ENCODE assay signal across 8 cellular contexts in the genomic region with DNA sequence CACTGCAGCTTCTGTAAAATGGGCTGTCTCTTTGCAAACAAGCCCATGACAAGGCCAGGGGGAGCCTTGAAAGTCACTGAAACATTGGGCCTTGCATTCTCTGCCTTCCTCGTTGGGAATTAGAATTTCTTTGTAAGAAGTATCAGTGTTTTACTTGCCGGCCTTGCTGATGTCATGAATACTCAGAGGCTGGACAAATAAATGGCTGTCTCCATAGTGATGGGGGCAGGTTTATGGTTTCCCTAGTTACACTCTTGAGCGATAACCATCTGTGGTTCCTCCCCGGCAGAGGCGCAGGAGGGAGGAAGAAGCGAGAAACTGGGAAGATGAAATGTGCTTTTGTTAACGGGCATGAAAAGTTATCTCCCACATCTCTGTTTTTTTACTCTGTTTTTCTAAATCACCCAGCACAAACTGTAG.
DNase-seq lines count a peak whose midpoint lies in the region; ATAC-seq and TF ChIP-seq lines count a peak whose summit lies in the region.

No MANE protein-coding gene starts in this region.

- H2AFZ ChIP-seq in DND-41 (ENCODE audit: low read depth, low read length), result peak overlapping the region; percentile 53

- H3K36me3 ChIP-seq in DND-41 (ENCODE audit: insufficient read depth, low read length) (no peaks in the 10 kb centered on the region), HEK293 (ENCODE audit: control insufficient read depth in 2 of 2, insufficient read depth in 1 of 2, low read length in 2 of 2) (no peaks in the 10 kb centered on the region), colonic mucosa (no peaks in the 10 kb centered on the region), prostate gland (no peaks in the 10 kb centered on the region)

- peak overlapping the region; percentile 36 for H3K9ac ChIP-seq in DND-41 (ENCODE audit: low read depth, low read length)
- H3K9ac ChIP-seq in colonic mucosa (ENCODE audit: low read depth in 2 of 2, low read length in 2 of 2), result no peak overlapping the region

- H3K79me2 ChIP-seq in DND-41 (ENCODE audit: insufficient read depth, low read length), result no peaks in the 10 kb centered on the region

- no peaks in the 10 kb centered on the region for H4K20me1 ChIP-seq in DND-41 (ENCODE audit: insufficient read depth, low read length)

- no peak for TF ChIP-seq CTCF in DND-41 (IDR thresholded peaks at IDR 0.05; ENCODE audit: borderline replicate concordance, extremely low read depth, low read length, poor library complexity, severe bottlenecking)
- no peak for TF ChIP-seq CTCF in HEK293 (tag by site-specific recombination; IDR thresholded peaks at IDR 0.05)
- no peak for TF ChIP-seq CTCF in colonic mucosa (IDR thresholded peaks at IDR 0.05)
- TF ChIP-seq CTCF in prostate gland (IDR thresholded peaks at IDR 0.05), result no peak

- no peak for TF ChIP-seq POLR2A in prostate gland (IDR thresholded peaks at IDR 0.05)

- 11% methylated on average over 7 of the region's 7 CpGs for WGBS in prostate gland

- H3K27me3 ChIP-seq in DND-41 (ENCODE audit: insufficient read depth, low read length, poor library complexity) (no peaks in the 10 kb centered on the region), colonic mucosa (no peaks in the 10 kb centered on the region), prostate gland (replicated peaks; ENCODE audit: insufficient read depth) (no peaks in the 10 kb centered on the region)

- ATAC-seq in DND-41 (ENCODE audit: insufficient read depth, low read depth) (peak; percentile 87), GM19452 (IDR thresholded peaks at IDR 0.05; ENCODE audit: unreplicated experiment) (no peak), GM21528 (IDR thresholded peaks at IDR 0.05; ENCODE audit: low FRiP score, unreplicated experiment) (no peak)

- intact Hi-C loops in colonic mucosa (cut with DNase I) (no loop called here), prostate gland (cut with DNase I) (no loop called here)

- H3K4me1 ChIP-seq in DND-41 (ENCODE audit: insufficient read depth, low read length) (peaks cover 70% of the 10 kb centered on the region), HEK293 (ENCODE audit: control insufficient read depth, insufficient read depth, low read length) (peaks cover 25% of the 10 kb centered on the region), colonic mucosa (no peaks in the 10 kb centered on the region), prostate gland (replicated peaks) (no peaks in the 10 kb centered on the region)

- H3K4me3 ChIP-seq in DND-41 (ENCODE audit: low read depth in 1 of 2, low read length in 2 of 2) (peak overlapping the region in 1 of 2 experiments; percentile 31; a peak in 2 of 4 replicates), HEK293 (ENCODE audit: low read depth, low read length) (no peak overlapping the region), colonic mucosa (no peak overlapping the region), prostate gland (no peak overlapping the region)

- H3K27ac ChIP-seq in DND-41 (ENCODE audit: low read length), result peak overlapping the region; percentile 84
- peak overlapping the region; percentile 6; the same call in 1 of the 2 replicates for H3K27ac ChIP-seq in HEK293 (ENCODE audit: extremely low read depth, low read depth, low read length)
- H3K27ac ChIP-seq in colonic mucosa, result no peak overlapping the region
- H3K27ac ChIP-seq in prostate gland, result no peak overlapping the region

- H3K9me3 ChIP-seq in DND-41 (ENCODE audit: insufficient read depth, low read length, severe bottlenecking), result no peaks in the 10 kb centered on the region
- no peaks in the 10 kb centered on the region for H3K9me3 ChIP-seq in HEK293 (ENCODE audit: control insufficient read depth, insufficient read depth, low read depth, low read length)
- no peaks in the 10 kb centered on the region for H3K9me3 ChIP-seq in colonic mucosa
- no peaks in the 10 kb centered on the region for H3K9me3 ChIP-seq in prostate gland

- DNase-seq in DND-41 (peak; percentile 83), SK-N-DZ (ENCODE audit: low spot score) (peak; percentile 90), islet precursor cell (peak; percentile 44), colonic mucosa (no peak), prostate gland (ENCODE audit: low spot score) (no peak)

- POLR2A ChIA-PET in HEK293 (lab: Yijun Ruan, JAX), result no interaction called here

- CTCF ChIA-PET in HEK293 (lab: Yijun Ruan, JAX), result interaction anchor here (1.1 kb wide), 1 partner anchor 23 kb away, joined by 4 read pairs; no protein-coding TSS in a partner anchor

- peak overlapping the region; percentile 57 for H3K4me2 ChIP-seq in DND-41 (ENCODE audit: insufficient read depth, low read length)

TF ChIP-seq in HEK293, 187 proteins besides CTCF, POLR2A, EP300 and RAD21 (continues in another document):
- TF ChIP-seq ZNF433 (tag by site-specific recombination; IDR thresholded peaks at IDR 0.05; ENCODE audit: low read depth) (no peak), MYNN (tag by site-specific recombination; IDR thresholded peaks at IDR 0.05; ENCODE audit: borderline replicate concordance) (peak; percentile 95), ZNF624 (tag by site-specific recombination; IDR thresholded peaks at IDR 0.05) (no peak), ZNF114 (tag by site-specific recombination; IDR thresholded peaks at IDR 0.05) (no peak), ZNF776 (tag by site-specific recombination; IDR thresholded peaks at IDR 0.05; ENCODE audit: borderline replicate concordance) (no peak), OVOL3 (tag by site-specific recombination; IDR thresholded peaks at IDR 0.05) (no peak), ZNF341 (tag by site-specific recombination; IDR thresholded peaks at IDR 0.05; ENCODE audit: low read depth) (no peak), ZFP3 (tag by site-specific recombination; IDR thresholded peaks at IDR 0.05; ENCODE audit: low read depth) (no peak)
- TF ChIP-seq, protein P1, sequence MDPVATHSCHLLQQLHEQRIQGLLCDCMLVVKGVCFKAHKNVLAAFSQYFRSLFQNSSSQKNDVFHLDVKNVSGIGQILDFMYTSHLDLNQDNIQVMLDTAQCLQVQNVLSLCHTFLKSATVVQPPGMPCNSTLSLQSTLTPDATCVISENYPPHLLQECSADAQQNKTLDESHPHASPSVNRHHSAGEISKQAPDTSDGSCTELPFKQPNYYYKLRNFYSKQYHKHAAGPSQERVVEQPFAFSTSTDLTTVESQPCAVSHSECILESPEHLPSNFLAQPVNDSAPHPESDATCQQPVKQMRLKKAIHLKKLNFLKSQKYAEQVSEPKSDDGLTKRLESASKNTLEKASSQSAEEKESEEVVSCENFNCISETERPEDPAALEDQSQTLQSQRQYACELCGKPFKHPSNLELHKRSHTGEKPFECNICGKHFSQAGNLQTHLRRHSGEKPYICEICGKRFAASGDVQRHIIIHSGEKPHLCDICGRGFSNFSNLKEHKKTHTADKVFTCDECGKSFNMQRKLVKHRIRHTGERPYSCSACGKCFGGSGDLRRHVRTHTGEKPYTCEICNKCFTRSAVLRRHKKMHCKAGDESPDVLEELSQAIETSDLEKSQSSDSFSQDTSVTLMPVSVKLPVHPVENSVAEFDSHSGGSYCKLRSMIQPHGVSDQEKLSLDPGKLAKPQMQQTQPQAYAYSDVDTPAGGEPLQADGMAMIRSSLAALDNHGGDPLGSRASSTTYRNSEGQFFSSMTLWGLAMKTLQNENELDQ (tag by site-specific recombination; IDR thresholded peaks at IDR 0.05; ENCODE audit: low read depth), result no peak
- TF ChIP-seq, protein P2, sequence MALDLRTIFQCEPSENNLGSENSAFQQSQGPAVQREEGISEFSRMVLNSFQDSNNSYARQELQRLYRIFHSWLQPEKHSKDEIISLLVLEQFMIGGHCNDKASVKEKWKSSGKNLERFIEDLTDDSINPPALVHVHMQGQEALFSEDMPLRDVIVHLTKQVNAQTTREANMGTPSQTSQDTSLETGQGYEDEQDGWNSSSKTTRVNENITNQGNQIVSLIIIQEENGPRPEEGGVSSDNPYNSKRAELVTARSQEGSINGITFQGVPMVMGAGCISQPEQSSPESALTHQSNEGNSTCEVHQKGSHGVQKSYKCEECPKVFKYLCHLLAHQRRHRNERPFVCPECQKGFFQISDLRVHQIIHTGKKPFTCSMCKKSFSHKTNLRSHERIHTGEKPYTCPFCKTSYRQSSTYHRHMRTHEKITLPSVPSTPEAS (tag by site-specific recombination; IDR thresholded peaks at IDR 0.05), result no peak
- TF ChIP-seq, protein P3, sequence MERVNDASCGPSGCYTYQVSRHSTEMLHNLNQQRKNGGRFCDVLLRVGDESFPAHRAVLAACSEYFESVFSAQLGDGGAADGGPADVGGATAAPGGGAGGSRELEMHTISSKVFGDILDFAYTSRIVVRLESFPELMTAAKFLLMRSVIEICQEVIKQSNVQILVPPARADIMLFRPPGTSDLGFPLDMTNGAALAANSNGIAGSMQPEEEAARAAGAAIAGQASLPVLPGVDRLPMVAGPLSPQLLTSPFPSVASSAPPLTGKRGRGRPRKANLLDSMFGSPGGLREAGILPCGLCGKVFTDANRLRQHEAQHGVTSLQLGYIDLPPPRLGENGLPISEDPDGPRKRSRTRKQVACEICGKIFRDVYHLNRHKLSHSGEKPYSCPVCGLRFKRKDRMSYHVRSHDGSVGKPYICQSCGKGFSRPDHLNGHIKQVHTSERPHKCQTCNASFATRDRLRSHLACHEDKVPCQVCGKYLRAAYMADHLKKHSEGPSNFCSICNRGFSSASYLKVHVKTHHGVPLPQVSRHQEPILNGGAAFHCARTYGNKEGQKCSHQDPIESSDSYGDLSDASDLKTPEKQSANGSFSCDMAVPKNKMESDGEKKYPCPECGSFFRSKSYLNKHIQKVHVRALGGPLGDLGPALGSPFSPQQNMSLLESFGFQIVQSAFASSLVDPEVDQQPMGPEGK (tag by site-specific recombination; IDR thresholded peaks at IDR 0.05), result 0 out of 2 replicates have a peak, but pooled peaks have one; percentile 37
- TF ChIP-seq, protein P4, sequence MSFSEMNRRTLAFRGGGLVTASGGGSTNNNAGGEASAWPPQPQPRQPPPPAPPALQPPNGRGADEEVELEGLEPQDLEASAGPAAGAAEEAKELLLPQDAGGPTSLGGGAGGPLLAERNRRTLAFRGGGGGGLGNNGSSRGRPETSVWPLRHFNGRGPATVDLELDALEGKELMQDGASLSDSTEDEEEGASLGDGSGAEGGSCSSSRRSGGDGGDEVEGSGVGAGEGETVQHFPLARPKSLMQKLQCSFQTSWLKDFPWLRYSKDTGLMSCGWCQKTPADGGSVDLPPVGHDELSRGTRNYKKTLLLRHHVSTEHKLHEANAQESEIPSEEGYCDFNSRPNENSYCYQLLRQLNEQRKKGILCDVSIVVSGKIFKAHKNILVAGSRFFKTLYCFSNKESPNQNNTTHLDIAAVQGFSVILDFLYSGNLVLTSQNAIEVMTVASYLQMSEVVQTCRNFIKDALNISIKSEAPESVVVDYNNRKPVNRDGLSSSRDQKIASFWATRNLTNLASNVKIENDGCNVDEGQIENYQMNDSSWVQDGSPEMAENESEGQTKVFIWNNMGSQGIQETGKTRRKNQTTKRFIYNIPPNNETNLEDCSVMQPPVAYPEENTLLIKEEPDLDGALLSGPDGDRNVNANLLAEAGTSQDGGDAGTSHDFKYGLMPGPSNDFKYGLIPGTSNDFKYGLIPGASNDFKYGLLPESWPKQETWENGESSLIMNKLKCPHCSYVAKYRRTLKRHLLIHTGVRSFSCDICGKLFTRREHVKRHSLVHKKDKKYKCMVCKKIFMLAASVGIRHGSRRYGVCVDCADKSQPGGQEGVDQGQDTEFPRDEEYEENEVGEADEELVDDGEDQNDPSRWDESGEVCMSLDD (tag by site-specific recombination; IDR thresholded peaks at IDR 0.05), result no peak

Comparison
In these comparisons a context has a peak if more than half of its experiments do, and no peak if none do; other contexts are left out.
1. DNase-seq: peak in DND-41 (single experiment), SK-N-DZ (single experiment) and islet precursor cell (single experiment); none in colonic mucosa (single experiment) and prostate gland (single experiment).
2. H3K27ac ChIP-seq: peak in DND-41 (single experiment) and HEK293 (single experiment); none in colonic mucosa (single experiment) and prostate gland (0 of 2).